In the genomic region with DNA sequence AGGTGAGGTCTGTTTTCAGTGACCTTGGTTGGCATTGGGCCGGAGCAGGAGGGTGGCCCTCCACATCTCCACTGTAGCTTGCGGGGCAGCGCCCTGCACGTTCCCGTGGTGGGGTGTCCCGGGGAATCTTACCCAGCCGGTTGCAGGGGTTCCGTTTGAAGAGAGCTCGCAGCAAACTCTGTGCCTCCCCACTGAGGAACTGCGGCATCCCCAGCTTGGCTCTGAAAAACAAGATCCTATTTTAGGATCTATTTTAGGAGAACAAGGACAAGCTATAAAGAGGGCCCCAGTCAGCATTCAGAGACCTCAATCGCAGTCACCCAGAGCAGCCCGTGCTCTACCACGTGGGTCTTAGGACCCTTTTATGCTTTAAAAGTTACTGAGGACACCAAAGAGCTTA, we compare ENCODE assay signal across 10 cellular contexts.
DNase-seq lines count a peak whose midpoint lies in the region; ATAC-seq and TF ChIP-seq lines count a peak whose summit lies in the region.
"Had no signal": no experiment of that assay in that cellular context is flagged by ENCODE, and none has a peak within 500 bp of the region (broad histone marks: within the 10 kb centered on the region; RNA-seq: fewer than 3 reads in every experiment).

No MANE protein-coding gene starts in this region.

- WGBS in lung, 2 donors = 94 to 97% methylated on average over 13 of the region's 13 CpGs

- peak overlapping the region; percentile 98 for H3K27ac Mint-ChIP-seq in activated CD4-positive, alpha-beta T cell treated with anti-CD3 and anti-CD28 coated beads for 36 hours
- peak overlapping the region; percentile 93 for H3K27ac Mint-ChIP-seq in activated naive CD8-positive, alpha-beta T cell treated with anti-CD3 and anti-CD28 coated beads for 36 hours
- H3K27ac Mint-ChIP-seq in WTC11 = no peak overlapping the region

- H3K36me3 Mint-ChIP-seq in activated CD4-positive, alpha-beta T cell treated with anti-CD3 and anti-CD28 coated beads for 36 hours (ENCODE audit: low read depth) = peaks cover 13% of the 10 kb centered on the region
- peaks cover 16% of the 10 kb centered on the region for H3K36me3 Mint-ChIP-seq in activated naive CD8-positive, alpha-beta T cell treated with anti-CD3 and anti-CD28 coated beads for 36 hours
- peaks cover 13% of the 10 kb centered on the region for H3K36me3 Mint-ChIP-seq in WTC11

- H3K27me3 Mint-ChIP-seq in activated CD4-positive, alpha-beta T cell treated with anti-CD3 and anti-CD28 coated beads for 36 hours = no peaks in the 10 kb centered on the region
- H3K27me3 Mint-ChIP-seq in activated naive CD8-positive, alpha-beta T cell treated with anti-CD3 and anti-CD28 coated beads for 36 hours = no peaks in the 10 kb centered on the region
- H3K27me3 Mint-ChIP-seq in WTC11 (ENCODE audit: low read depth) = no peaks in the 10 kb centered on the region

- intact Hi-C loops in activated CD4-positive, alpha-beta T cell treated with anti-CD3 and anti-CD28 coated beads for 36 hours (cut with DNase I, micrococcal nuclease) = loop anchor here (1.0 to 5.0 kb wide), 3 partner anchors 71 to 139 kb away; a partner anchor contains a TSS

- ATAC-seq in activated CD4-positive, alpha-beta T cell treated with anti-CD3 and anti-CD28 coated beads for 36 hours = no peak
- ATAC-seq in lung (ENCODE audit: insufficient read depth, low FRiP score) = no peak
- ATAC-seq in WTC11 = no peak
- ATAC-seq: A549 had no signal

- H3K9me3 Mint-ChIP-seq in activated CD4-positive, alpha-beta T cell treated with anti-CD3 and anti-CD28 coated beads for 36 hours (ENCODE audit: low read depth) = peaks cover 11% of the 10 kb centered on the region
- peaks cover 6% of the 10 kb centered on the region for H3K9me3 Mint-ChIP-seq in activated naive CD8-positive, alpha-beta T cell treated with anti-CD3 and anti-CD28 coated beads for 36 hours
- no peaks in the 10 kb centered on the region for H3K9me3 Mint-ChIP-seq in WTC11

- peak overlapping the region; percentile 3 to 67 for H3K27ac ChIP-seq in lung (ENCODE audit: low read depth in 1 of 2, low read length in 1 of 2)
- H3K27ac ChIP-seq: A549 had no signal

- peaks cover 0 to 14% of the 10 kb centered on the region in 2 donors for H3K4me1 ChIP-seq in lung (ENCODE audit: control insufficient read depth in 2 of 2, insufficient read depth in 2 of 2, low read length in 2 of 2)
- H3K4me1 ChIP-seq: A549 had no signal

- no peak for TF ChIP-seq CTCF in lung (IDR thresholded peaks at IDR 0.05; ENCODE audit: control extremely low read depth, extremely low read depth)
- TF ChIP-seq CTCF in WTC11 (IDR thresholded peaks at IDR 0.05) = no peak

- no peaks in the 10 kb centered on the region for H3K9me3 ChIP-seq in lung (ENCODE audit: control insufficient read depth in 2 of 2, insufficient read depth in 1 of 2, low read length in 1 of 2)
- H3K9me3 ChIP-seq: A549 had no signal

- DNase-seq in activated CD4-positive, alpha-beta T cell treated with anti-CD3 and anti-CD28 coated beads for 36 hours = no peak
- DNase-seq in activated CD4-positive, alpha-beta T cell treated with anti-CD3 and anti-CD28 coated beads for 48 hours = no peak
- no peak for DNase-seq in activated naive CD8-positive, alpha-beta T cell treated with anti-CD3 and anti-CD28 coated beads for 36 hours
- DNase-seq in lung (ENCODE audit: low spot score) (no peak), superior temporal gyrus (ENCODE audit: extremely low spot score) (peak; percentile 24), WTC11 (ENCODE audit: low spot score) (no peak), NCI-H2171 (lab: John Stamatoyannopoulos, UW) (no peak), LoVo (ENCODE audit: low spot score) (no peak)
- DNase-seq: amniotic stem cell had no signal

- H3K4me1 Mint-ChIP-seq in activated CD4-positive, alpha-beta T cell treated with anti-CD3 and anti-CD28 coated beads for 36 hours = peaks cover 19% of the 10 kb centered on the region
- peaks cover 10% of the 10 kb centered on the region for H3K4me1 Mint-ChIP-seq in activated naive CD8-positive, alpha-beta T cell treated with anti-CD3 and anti-CD28 coated beads for 36 hours
- peaks cover 29% of the 10 kb centered on the region for H3K4me1 Mint-ChIP-seq in WTC11

- H3K27me3 ChIP-seq in lung (ENCODE audit: control insufficient read depth, insufficient read depth) = no peaks in the 10 kb centered on the region

- CTCF ChIA-PET in activated CD4-positive, alpha-beta T cell treated with anti-CD3 and anti-CD28 coated beads for 36 hours (lab: Charles Lee) = interaction anchor here (0.6 kb wide), 1 partner anchor 212 kb away, joined by 3 read pairs; no protein-coding TSS in a partner anchor
- CTCF ChIA-PET in WTC11 (lab: Charles Lee) = interaction anchor here (0.8 kb wide), 2 partner anchors 32 to 88 kb away, joined by 3 read pairs; no protein-coding TSS in a partner anchor

- peaks cover 4 to 41% of the 10 kb centered on the region in 2 donors for H3K36me3 ChIP-seq in lung (ENCODE audit: control insufficient read depth in 2 of 2, insufficient read depth in 2 of 2, low read length in 2 of 2)

- H3K4me3 Mint-ChIP-seq in activated CD4-positive, alpha-beta T cell treated with anti-CD3 and anti-CD28 coated beads for 36 hours = no peak overlapping the region
- H3K4me3 Mint-ChIP-seq in activated naive CD8-positive, alpha-beta T cell treated with anti-CD3 and anti-CD28 coated beads for 36 hours = peak overlapping the region; percentile 70
- H3K4me3 Mint-ChIP-seq in WTC11 = no peak overlapping the region

- H3K4me3 ChIP-seq in lung = no peak overlapping the region
- H3K4me3 ChIP-seq: A549 had no signal

- POLR2A ChIA-PET in activated CD4-positive, alpha-beta T cell treated with anti-CD3 and anti-CD28 coated beads for 36 hours (lab: Charles Lee) = interaction anchor here (0.5 to 0.6 kb wide), 2 partner anchors 147 to 516 kb away, joined by 3 to 11 read pairs; no protein-coding TSS in a partner anchor
- POLR2A ChIA-PET in WTC11 (lab: Charles Lee) = interaction anchor here (0.6 kb wide), 1 partner anchor 139 kb away, joined by 6 read pairs; a partner anchor contains a TSS

TF ChIP-seq in WTC11, 78 proteins besides CTCF, POLR2A, EP300 and RAD21:
- TF ChIP-seq, protein P1, sequence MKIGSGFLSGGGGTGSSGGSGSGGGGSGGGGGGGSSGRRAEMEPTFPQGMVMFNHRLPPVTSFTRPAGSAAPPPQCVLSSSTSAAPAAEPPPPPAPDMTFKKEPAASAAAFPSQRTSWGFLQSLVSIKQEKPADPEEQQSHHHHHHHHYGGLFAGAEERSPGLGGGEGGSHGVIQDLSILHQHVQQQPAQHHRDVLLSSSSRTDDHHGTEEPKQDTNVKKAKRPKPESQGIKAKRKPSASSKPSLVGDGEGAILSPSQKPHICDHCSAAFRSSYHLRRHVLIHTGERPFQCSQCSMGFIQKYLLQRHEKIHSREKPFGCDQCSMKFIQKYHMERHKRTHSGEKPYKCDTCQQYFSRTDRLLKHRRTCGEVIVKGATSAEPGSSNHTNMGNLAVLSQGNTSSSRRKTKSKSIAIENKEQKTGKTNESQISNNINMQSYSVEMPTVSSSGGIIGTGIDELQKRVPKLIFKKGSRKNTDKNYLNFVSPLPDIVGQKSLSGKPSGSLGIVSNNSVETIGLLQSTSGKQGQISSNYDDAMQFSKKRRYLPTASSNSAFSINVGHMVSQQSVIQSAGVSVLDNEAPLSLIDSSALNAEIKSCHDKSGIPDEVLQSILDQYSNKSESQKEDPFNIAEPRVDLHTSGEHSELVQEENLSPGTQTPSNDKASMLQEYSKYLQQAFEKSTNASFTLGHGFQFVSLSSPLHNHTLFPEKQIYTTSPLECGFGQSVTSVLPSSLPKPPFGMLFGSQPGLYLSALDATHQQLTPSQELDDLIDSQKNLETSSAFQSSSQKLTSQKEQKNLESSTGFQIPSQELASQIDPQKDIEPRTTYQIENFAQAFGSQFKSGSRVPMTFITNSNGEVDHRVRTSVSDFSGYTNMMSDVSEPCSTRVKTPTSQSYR (CRISPR knock-in tag; IDR thresholded peaks at IDR 0.05) = no peak
- TF ChIP-seq, protein P2, sequence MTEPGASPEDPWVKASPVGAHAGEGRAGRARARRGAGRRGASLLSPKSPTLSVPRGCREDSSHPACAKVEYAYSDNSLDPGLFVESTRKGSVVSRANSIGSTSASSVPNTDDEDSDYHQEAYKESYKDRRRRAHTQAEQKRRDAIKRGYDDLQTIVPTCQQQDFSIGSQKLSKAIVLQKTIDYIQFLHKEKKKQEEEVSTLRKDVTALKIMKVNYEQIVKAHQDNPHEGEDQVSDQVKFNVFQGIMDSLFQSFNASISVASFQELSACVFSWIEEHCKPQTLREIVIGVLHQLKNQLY (CRISPR knock-in tag; IDR thresholded peaks at IDR 0.05) = no peak
- TF ChIP-seq, protein P3, sequence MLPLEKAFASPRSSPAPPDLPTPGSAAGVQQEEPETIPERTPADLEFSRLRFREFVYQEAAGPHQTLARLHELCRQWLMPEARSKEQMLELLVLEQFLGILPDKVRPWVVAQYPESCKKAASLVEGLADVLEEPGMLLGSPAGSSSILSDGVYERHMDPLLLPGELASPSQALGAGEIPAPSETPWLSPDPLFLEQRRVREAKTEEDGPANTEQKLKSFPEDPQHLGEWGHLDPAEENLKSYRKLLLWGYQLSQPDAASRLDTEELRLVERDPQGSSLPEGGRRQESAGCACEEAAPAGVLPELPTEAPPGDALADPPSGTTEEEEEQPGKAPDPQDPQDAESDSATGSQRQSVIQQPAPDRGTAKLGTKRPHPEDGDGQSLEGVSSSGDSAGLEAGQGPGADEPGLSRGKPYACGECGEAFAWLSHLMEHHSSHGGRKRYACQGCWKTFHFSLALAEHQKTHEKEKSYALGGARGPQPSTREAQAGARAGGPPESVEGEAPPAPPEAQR (CRISPR knock-in tag; IDR thresholded peaks at IDR 0.05) = no peak
- no peak for TF ChIP-seq TEAD4 (CRISPR knock-in tag; IDR thresholded peaks at IDR 0.05)
